13 cellular contexts compared by ENCODE assay signal in genomic region chr5:178793696-178794095, GRCh38.
DNase-seq lines count a peak whose midpoint lies in the region; ATAC-seq and TF ChIP-seq lines count a peak whose summit lies in the region.
"Had no signal": no experiment of that assay in that cellular context is flagged by ENCODE, and none has a peak within 500 bp of the region (broad histone marks: within the 10 kb centered on the region; RNA-seq: fewer than 3 reads in every experiment).

No MANE protein-coding gene starts in this region.

- H4K8ac ChIP-seq in neuronal stem cell (ENCODE audit: low read depth, low read length), result no peak overlapping the region

- no peak overlapping the region for H3K4ac ChIP-seq in neuronal stem cell (ENCODE audit: low read length)

- H3K4me3 ChIP-seq in GM23338 (no peak overlapping the region), neuronal stem cell (ENCODE audit: low read length in 2 of 2) (peak overlapping the region in 1 of 2 donors; percentile 73), upper lobe of right lung (no peak overlapping the region)
- H3K4me3 ChIP-seq: A549, GM23248 had no signal

- H3K23ac ChIP-seq in neuronal stem cell (ENCODE audit: low read depth, low read length, poor library complexity), result no peak overlapping the region

- H3K9ac ChIP-seq in neuronal stem cell (ENCODE audit: low read depth, low read length, poor library complexity), result no peak overlapping the region
- H3K9ac ChIP-seq: GM23248 had no signal

- no peaks in the 10 kb centered on the region for H3K27me3 ChIP-seq in GM23338 (ENCODE audit: insufficient read depth)
- H3K27me3 ChIP-seq in neuronal stem cell (ENCODE audit: control insufficient read depth in 3 of 3, insufficient read depth in 3 of 3, low read depth in 1 of 3, low read length in 3 of 3), result no peaks in the 10 kb centered on the region
- H3K27me3 ChIP-seq in upper lobe of right lung, result no peaks in the 10 kb centered on the region

- ATAC-seq in GM23338 (no peak), upper lobe of right lung (no peak)

- H3K79me1 ChIP-seq in neuronal stem cell (ENCODE audit: low read depth, low read length), result no peaks in the 10 kb centered on the region

- WGBS in neuronal stem cell (ENCODE audit: extremely low coverage in 2 of 2, insufficient read length in 2 of 2, insufficient replicate concordance in 1 of 2), 2 donors, result no CpG with 5 or more reads among the region's 17 CpGs

- H2BK5ac ChIP-seq in neuronal stem cell (ENCODE audit: low read length), result no peak overlapping the region

- H3K27ac Mint-ChIP-seq in GM23338 (no peak overlapping the region), chondrocyte (ENCODE audit: unreplicated experiment) (no peak overlapping the region)
- H3K27ac Mint-ChIP-seq: CD4-positive, alpha-beta T cell had no signal

- H3K79me2 ChIP-seq in GM23338 (replicated peaks; ENCODE audit: insufficient read depth), result no peaks in the 10 kb centered on the region

- TF ChIP-seq CTCF in GM23338 (conservative IDR thresholded peaks at IDR 0.05; ENCODE audit: low read depth in 2 of 2) (no peak), chondrocyte (IDR thresholded peaks at IDR 0.05) (no peak), upper lobe of right lung (IDR thresholded peaks at IDR 0.05) (no peak), GM13976 (IDR thresholded peaks at IDR 0.05; ENCODE audit: borderline replicate concordance, control extremely low read depth, extremely low read depth, insufficient read depth, missing control alignments) (no peak)

- H4K91ac ChIP-seq in neuronal stem cell (ENCODE audit: low read depth, low read length, poor library complexity), result no peak overlapping the region

- in situ Hi-C loops in GM13976 (cut with MboI; ENCODE audit: low sequenced_read_pairs, unreplicated experiment), result no loop called here

- H3K14ac ChIP-seq in neuronal stem cell (ENCODE audit: low read length), result peak overlapping the region; percentile 60

- no peak overlapping the region for H2BK15ac ChIP-seq in neuronal stem cell (ENCODE audit: low read length)

- H3K4me3 Mint-ChIP-seq in GM23338 (no peak overlapping the region), chondrocyte (ENCODE audit: unreplicated experiment) (no peak overlapping the region)
- H3K4me3 Mint-ChIP-seq: CD4-positive, alpha-beta T cell had no signal

- H3K4me1 ChIP-seq in GM23338 (ENCODE audit: insufficient read depth) (no peaks in the 10 kb centered on the region), neuronal stem cell (ENCODE audit: control insufficient read depth in 2 of 2, insufficient read depth in 1 of 2, low read depth in 1 of 2, low read length in 2 of 2) (no peaks in the 10 kb centered on the region), upper lobe of right lung (no peaks in the 10 kb centered on the region)
- H3K4me1 ChIP-seq: A549, Caco-2 had no signal

- no peak overlapping the region for H2BK120ac ChIP-seq in neuronal stem cell (ENCODE audit: low read depth, low read length)

- intact Hi-C loops in upper lobe of right lung (cut with DNase I), result no loop called here

- H2AFZ ChIP-seq in GM23338 (0 out of 2 replicates have a peak overlapping the region, but pooled peaks have one; percentile 43), neuronal stem cell (ENCODE audit: low read length) (no peak overlapping the region)
- H2AFZ ChIP-seq: GM23248 had no signal

- peaks cover 88% of the 10 kb centered on the region for H3K9me3 Mint-ChIP-seq in GM23338
- peaks cover 20% of the 10 kb centered on the region for H3K9me3 Mint-ChIP-seq in chondrocyte (ENCODE audit: low read depth)
- H3K9me3 Mint-ChIP-seq: CD4-positive, alpha-beta T cell had no signal

- H3K36me3 ChIP-seq in GM23338 (ENCODE audit: insufficient read depth) (no peaks in the 10 kb centered on the region), neuronal stem cell (replicated peaks in 1 of 2; ENCODE audit: control insufficient read depth in 2 of 2, insufficient read depth in 2 of 2, low read length in 2 of 2) (no peaks in the 10 kb centered on the region), upper lobe of right lung (no peaks in the 10 kb centered on the region)

- H3K27ac ChIP-seq in GM23338 (ENCODE audit: low read depth) (no peak overlapping the region), neuronal stem cell (replicated peaks; ENCODE audit: low read length) (no peak overlapping the region), upper lobe of right lung (no peak overlapping the region)
- H3K27ac ChIP-seq: 22Rv1, A549, C4-2B, GM23248 had no signal

- H2BK12ac ChIP-seq in neuronal stem cell (ENCODE audit: low read length), result no peak overlapping the region

- no peaks in the 10 kb centered on the region for H4K20me1 ChIP-seq in GM23338 (replicated peaks; ENCODE audit: insufficient read depth)

- H3K4me1 Mint-ChIP-seq in GM23338 (no peaks in the 10 kb centered on the region), chondrocyte (ENCODE audit: low read depth) (no peaks in the 10 kb centered on the region)

- no peak for DNase-seq in GM23338 (ENCODE audit: low spot score)
- DNase-seq in chondrocyte (ENCODE audit: low spot score), result peak; percentile 54
- no peak for DNase-seq in neuronal stem cell (ENCODE audit: low spot score)
- DNase-seq in upper lobe of right lung, result peak; percentile 42
- no peak for DNase-seq in activated gamma-delta T cell treated with Interleukin-2 at 50 U/mL for 16 hours
- DNase-seq in GM13976 (ENCODE audit: low spot score), result no peak
- no peak for DNase-seq in NCI-H2029 treated with DMSO at 0.1 percent for 48 hours (lab: John Stamatoyannopoulos, UW)
- DNase-seq: CD4-positive, alpha-beta T cell; GM23248 had no signal

- no peak overlapping the region for H3K18ac ChIP-seq in neuronal stem cell (ENCODE audit: low read length)

- peaks cover 2% of the 10 kb centered on the region for H3K27me3 Mint-ChIP-seq in GM23338 (ENCODE audit: insufficient read depth, low read depth, poor library complexity)
- H3K27me3 Mint-ChIP-seq in chondrocyte (ENCODE audit: low read depth), result no peaks in the 10 kb centered on the region

- H3K4me2 ChIP-seq in GM23338 (no peak overlapping the region), neuronal stem cell (ENCODE audit: insufficient read depth, low read length, poor library complexity, severe bottlenecking) (no peak overlapping the region)
- H3K4me2 ChIP-seq: A549 had no signal

- no peaks in the 10 kb centered on the region for H3K9me2 ChIP-seq in GM23338 (ENCODE audit: insufficient read depth)

- H3F3A ChIP-seq in GM23338 (replicated peaks; ENCODE audit: low read depth), result no peaks in the 10 kb centered on the region

- peaks cover 0 to 22% of the 10 kb centered on the region in 2 donors for H3K9me3 ChIP-seq in neuronal stem cell (replicated peaks in 1 of 2; ENCODE audit: control insufficient read depth in 2 of 2, insufficient read depth in 1 of 2, low read depth in 1 of 2, low read length in 2 of 2)
- H3K9me3 ChIP-seq in upper lobe of right lung, result no peaks in the 10 kb centered on the region
- H3K9me3 ChIP-seq: Caco-2 had no signal

- H3K36me3 Mint-ChIP-seq in GM23338 (ENCODE audit: low read depth) (peaks cover 26% of the 10 kb centered on the region), chondrocyte (ENCODE audit: low read depth) (no peaks in the 10 kb centered on the region)

- no peak overlapping the region for H2AK5ac ChIP-seq in neuronal stem cell (ENCODE audit: low read depth, low read length)

TF ChIP-seq in GM23338, 12 proteins besides CTCF, POLR2A, EP300 and RAD21:
- TF ChIP-seq EZH2phosphoT487 (IDR thresholded peaks at IDR 0.05; ENCODE audit: unreplicated experiment), result no peak
- no peak for TF ChIP-seq JUNB (IDR thresholded peaks at IDR 0.05; ENCODE audit: unreplicated experiment)

Comparison
In these comparisons a context has a peak if more than half of its experiments do, and no peak if none do; other contexts are left out.
1. DNase-seq: peak in chondrocyte (single experiment) and upper lobe of right lung (single experiment); none in GM23338 (single experiment), neuronal stem cell (single experiment), activated gamma-delta T cell treated with Interleukin-2 at 50 U/mL for 16 hours (single experiment), GM13976 (single experiment) and NCI-H2029 treated with DMSO at 0.1 percent for 48 hours (single experiment).